In genomic region chr11:6588018-6588417, GRCh38 we compare ENCODE assay signal across 21 cellular contexts.
"Had no signal": no experiment of that assay in that cellular context is flagged by ENCODE, and none has a peak within 500 bp of the region (broad histone marks: within the 10 kb centered on the region; RNA-seq: fewer than 3 reads in every experiment).

No MANE protein-coding gene starts in this region.

- H3K9me3 ChIP-seq: vagina had no signal

- DNase-seq: activated CD4-positive, alpha-beta T cell treated with anti-CD3 and anti-CD28 coated beads, Interleukin-2, amount 50 U/mL, for 4 hours; activated CD8-positive, alpha-beta memory T cell treated with anti-CD3 and anti-CD28 coated beads for 24 hours; activated CD8-positive, alpha-beta memory T cell treated with anti-CD3 and anti-CD28 coated beads, Interleukin-2, amount 50 U/mL, for 4 hours; activated naive CD4-positive, alpha-beta T cell treated with Interleukin-2 at 50 U/mL for 16 hours; activated naive CD8-positive, alpha-beta T cell treated with anti-CD3 and anti-CD28 coated beads for 36 hours; activated T-cell treated with anti-CD3 and anti-CD28 coated beads, Interleukin-2, amount 50 U/mL, for 24 hours; cortex of kidney; lower lobe of right lung; mesendoderm; mucosa of descending colon; naive B cell; stimulated activated CD4-positive, alpha-beta T cell treated with anti-CD3 and anti-CD28 coated beads, Interleukin-1b, Interleukin-23, amount 100 ng/mL, for 48 hours; T-cell had no signal

- H3K4me3 Mint-ChIP-seq: activated naive CD8-positive, alpha-beta T cell treated with anti-CD3 and anti-CD28 coated beads for 36 hours; activated T-cell treated with anti-CD3 and anti-CD28 coated beads, Interleukin-2, amount 50 U/mL, for 24 hours; neural crest cell; stimulated activated naive CD8-positive, alpha-beta T cell treated with anti-CD3 and anti-CD28 coated beads, Interleukin-15, Interleukin-2, amounts not matched to agents 100 ng/mL and 50 ng/mL, for 24 hours; T-cell; type B pancreatic cell had no signal

- H3K36me3 ChIP-seq: breast epithelium had no signal

- H3K27ac Mint-ChIP-seq: activated naive CD8-positive, alpha-beta T cell treated with anti-CD3 and anti-CD28 coated beads for 36 hours; activated T-cell treated with anti-CD3 and anti-CD28 coated beads, Interleukin-2, amount 50 U/mL, for 24 hours; stimulated activated naive CD8-positive, alpha-beta T cell treated with anti-CD3 and anti-CD28 coated beads, Interleukin-15, Interleukin-2, amounts not matched to agents 100 ng/mL and 50 ng/mL, for 24 hours; T-cell; type B pancreatic cell had no signal

- ATAC-seq: mucosa of descending colon, T-cell had no signal

- H3K4me3 ChIP-seq: breast epithelium, heart right ventricle, lower lobe of right lung, mucosa of descending colon, skin epidermis, vagina had no signal

- H3K27me3 ChIP-seq: breast epithelium, heart right ventricle, vagina had no signal

- H3K4me1 ChIP-seq: breast epithelium, lower lobe of right lung, vagina had no signal

- H3K4me1 Mint-ChIP-seq: activated naive CD8-positive, alpha-beta T cell treated with anti-CD3 and anti-CD28 coated beads for 36 hours; naive B cell; neural crest cell had no signal

- H3K27ac ChIP-seq: breast epithelium, epithelial cell of prostate, lower lobe of right lung, skin epidermis, vagina had no signal

- H3K27me3 Mint-ChIP-seq: activated naive CD8-positive, alpha-beta T cell treated with anti-CD3 and anti-CD28 coated beads for 36 hours; activated T-cell treated with anti-CD3 and anti-CD28 coated beads, Interleukin-2, amount 50 U/mL, for 24 hours; naive B cell; stimulated activated naive CD8-positive, alpha-beta T cell treated with anti-CD3 and anti-CD28 coated beads, Interleukin-15, Interleukin-2, amounts not matched to agents 100 ng/mL and 50 ng/mL, for 24 hours; T-cell; type B pancreatic cell had no signal
